ENCODE assay signal across 8 cellular contexts in the genomic region with DNA sequence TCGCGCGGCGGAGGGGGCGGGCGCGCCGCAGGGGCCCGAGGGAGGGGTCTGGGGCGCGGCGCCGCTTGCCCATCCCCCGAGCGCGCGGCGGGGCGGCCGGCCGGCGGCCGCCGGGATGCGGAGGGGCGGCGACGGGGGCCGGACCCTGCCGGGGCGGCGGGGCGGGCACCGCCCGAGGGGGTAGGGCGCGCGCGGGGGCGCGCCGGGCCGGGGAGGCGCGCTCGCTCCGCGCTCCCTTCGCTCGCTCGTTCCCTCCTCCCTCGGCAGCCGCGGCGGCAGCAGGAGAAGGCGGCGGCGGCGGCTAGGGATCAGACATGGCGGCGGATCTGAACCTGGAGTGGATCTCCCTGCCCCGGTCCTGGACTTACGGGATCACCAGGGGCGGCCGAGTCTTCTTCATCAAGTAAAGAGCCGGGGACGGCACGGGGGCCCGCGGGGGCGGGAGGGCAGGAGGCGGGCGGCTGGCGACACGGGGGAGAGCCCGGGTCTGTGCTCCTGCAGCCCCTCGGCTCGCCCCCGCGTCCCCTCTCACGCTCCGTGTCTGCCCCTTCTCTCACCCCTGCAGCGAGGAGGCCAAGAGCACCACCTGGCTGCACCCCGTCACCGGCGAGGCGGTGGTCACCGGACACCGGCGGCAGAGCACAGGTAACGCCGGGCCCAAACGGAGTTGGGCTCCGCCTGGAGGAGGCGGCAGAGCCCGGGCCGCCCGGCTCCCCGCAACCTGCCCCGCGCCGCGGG. TPM values are rescaled to one million over a fixed set of nuclear protein-coding genes. Genes with fewer than 3 reads are reported as not detected.
A peak's percentile ranks its signal among the peaks of the same experiment; 100 is the strongest.
DNase-seq lines count a peak whose midpoint lies in the region; ATAC-seq lines count a peak whose summit lies in the region.

A gene with protein sequence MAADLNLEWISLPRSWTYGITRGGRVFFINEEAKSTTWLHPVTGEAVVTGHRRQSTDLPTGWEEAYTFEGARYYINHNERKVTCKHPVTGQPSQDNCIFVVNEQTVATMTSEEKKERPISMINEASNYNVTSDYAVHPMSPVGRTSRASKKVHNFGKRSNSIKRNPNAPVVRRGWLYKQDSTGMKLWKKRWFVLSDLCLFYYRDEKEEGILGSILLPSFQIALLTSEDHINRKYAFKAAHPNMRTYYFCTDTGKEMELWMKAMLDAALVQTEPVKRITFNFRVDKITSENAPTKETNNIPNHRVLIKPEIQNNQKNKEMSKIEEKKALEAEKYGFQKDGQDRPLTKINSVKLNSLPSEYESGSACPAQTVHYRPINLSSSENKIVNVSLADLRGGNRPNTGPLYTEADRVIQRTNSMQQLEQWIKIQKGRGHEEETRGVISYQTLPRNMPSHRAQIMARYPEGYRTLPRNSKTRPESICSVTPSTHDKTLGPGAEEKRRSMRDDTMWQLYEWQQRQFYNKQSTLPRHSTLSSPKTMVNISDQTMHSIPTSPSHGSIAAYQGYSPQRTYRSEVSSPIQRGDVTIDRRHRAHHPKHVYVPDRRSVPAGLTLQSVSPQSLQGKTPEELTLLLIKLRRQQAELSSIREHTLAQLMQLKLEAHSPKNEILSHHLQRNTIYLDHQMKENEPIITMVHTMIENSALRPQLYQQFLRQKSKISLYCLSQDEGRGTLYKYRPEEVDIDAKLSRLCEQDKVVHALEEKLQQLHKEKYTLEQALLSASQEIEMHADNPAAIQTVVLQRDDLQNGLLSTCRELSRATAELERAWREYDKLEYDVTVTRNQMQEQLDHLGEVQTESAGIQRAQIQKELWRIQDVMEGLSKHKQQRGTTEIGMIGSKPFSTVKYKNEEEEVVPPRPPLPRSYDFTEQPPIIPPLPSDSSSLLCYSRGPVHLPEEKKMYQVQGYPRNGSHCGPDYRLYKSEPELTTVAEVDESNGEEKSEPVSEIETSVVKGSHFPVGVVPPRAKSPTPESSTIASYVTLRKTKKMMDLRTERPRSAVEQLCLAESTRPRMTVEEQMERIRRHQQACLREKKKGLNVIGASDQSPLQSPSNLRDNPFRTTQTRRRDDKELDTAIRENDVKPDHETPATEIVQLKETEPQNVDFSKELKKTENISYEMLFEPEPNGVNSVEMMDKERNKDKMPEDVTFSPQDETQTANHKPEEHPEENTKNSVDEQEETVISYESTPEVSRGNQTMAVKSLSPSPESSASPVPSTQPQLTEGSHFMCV (plus strand): TSS at position 248 of the 738 bp plus-strand sequence. CDS start 67 bp downstream, at position 315.

- H3K4me3 ChIP-seq in CD4-positive, alpha-beta memory T cell (ENCODE audit: low read length in 2 of 2), result peak within 1 kb of the TSS; percentile 55 to 74
- peak within 1 kb of the TSS; percentile 95 for H3K4me3 ChIP-seq in GM23248

- H3K4me1 Mint-ChIP-seq in CD4-positive, alpha-beta memory T cell, result peaks cover 10 to 27% (median 19%) of the 10 kb centered on the region in 4 donors
- peaks cover 16% of the 10 kb centered on the region for H3K4me1 Mint-ChIP-seq in activated CD8-positive, alpha-beta T cell treated with anti-CD3 and anti-CD28 coated beads, Interleukin-2, amount 10 ng/mL, durations not matched to agents 7 days and 5 days (ENCODE audit: low read depth)

- peaks cover 0 to 16% (median 6%) of the 10 kb centered on the region in 8 donors for H3K9me3 Mint-ChIP-seq in CD4-positive, alpha-beta memory T cell
- peaks cover 10% of the 10 kb centered on the region for H3K9me3 Mint-ChIP-seq in activated CD8-positive, alpha-beta T cell treated with anti-CD3 and anti-CD28 coated beads, Interleukin-2, amount 10 ng/mL, durations not matched to agents 7 days and 5 days (ENCODE audit: insufficient read depth)

- peak within 1 kb of the TSS; percentile 91 for H2AFZ ChIP-seq in GM23248

- H3F3A ChIP-seq in GM23248 (ENCODE audit: insufficient read depth), result peaks cover 45% of the 10 kb centered on the region

- no peaks in the 10 kb centered on the region for H3K27me3 ChIP-seq in CD4-positive, alpha-beta memory T cell (ENCODE audit: insufficient read depth, low read length)
- no peaks in the 10 kb centered on the region for H3K27me3 ChIP-seq in GM23248 (replicated peaks; ENCODE audit: insufficient read depth)

- peak within 1 kb of the TSS; percentile 96 for H3K4me2 ChIP-seq in GM23248 (ENCODE audit: unreplicated experiment)

- in situ Hi-C loops in GM23248 (cut with MboI) (no loop called here), endometrial microvascular endothelial cells (cut with HindIII; ENCODE audit: inconsistent ontology term, low pct_unique_long_range_greater_than_20kb, low sequenced_read_pairs) (no loop called here)

- intact Hi-C loops in CD4-positive, alpha-beta memory T cell (cut with micrococcal nuclease), result loop anchor here (2.0 to 5.0 kb wide), 3 partner anchors 57 to 308 kb away; a partner anchor contains a TSS

- H3K9me3 ChIP-seq in CD4-positive, alpha-beta memory T cell (ENCODE audit: control insufficient read depth in 1 of 2, low read length in 2 of 2), result no peaks in the 10 kb centered on the region
- no peaks in the 10 kb centered on the region for H3K9me3 ChIP-seq in GM23248 (ENCODE audit: low read depth)

- H3K4me1 ChIP-seq in CD4-positive, alpha-beta memory T cell (ENCODE audit: insufficient read depth, low read length), result peaks cover 14% of the 10 kb centered on the region
- peaks cover 11% of the 10 kb centered on the region; the same call in 1 of the 2 replicates for H3K4me1 ChIP-seq in GM23248 (ENCODE audit: insufficient read depth)

- peak; percentile 29 to 53 (median 38) for DNase-seq in CD4-positive, alpha-beta memory T cell
- DNase-seq in GM23248, result peak; percentile 90
- peak; percentile 51 for DNase-seq in NCI-H226
- DNase-seq in activated CD8-positive, alpha-beta T cell treated with anti-CD3 and anti-CD28 coated beads, Interleukin-2, amount 10 ng/mL, durations not matched to agents 7 days and 5 days, result peak; percentile 48
- DNase-seq in medulla oblongata (ENCODE audit: extremely low spot score), result peak; percentile 60
- peak; percentile 12 to 28 for DNase-seq in stimulated activated CD8-positive, alpha-beta memory T cell treated with anti-CD3 and anti-CD28 coated beads, Interleukin-15, amount 100 ng/mL, for 48 hours (ENCODE audit: low read depth in 2 of 2)
- no peak for DNase-seq in amniotic stem cell (lab: John Stamatoyannopoulos, UW)

- no peaks in the 10 kb centered on the region for H3K36me3 ChIP-seq in CD4-positive, alpha-beta memory T cell (ENCODE audit: insufficient read depth, low read length)
- no peaks in the 10 kb centered on the region; the same call in 1 of the 2 replicates for H3K36me3 ChIP-seq in GM23248 (ENCODE audit: low read depth)

- H3K79me2 ChIP-seq in GM23248 (ENCODE audit: insufficient read depth), result peaks cover 33% of the 10 kb centered on the region

- H3K36me3 Mint-ChIP-seq in CD4-positive, alpha-beta memory T cell, result peaks cover 2 to 15% of the 10 kb centered on the region in 2 donors
- no peaks in the 10 kb centered on the region for H3K36me3 Mint-ChIP-seq in activated CD8-positive, alpha-beta T cell treated with anti-CD3 and anti-CD28 coated beads, Interleukin-2, amount 10 ng/mL, durations not matched to agents 7 days and 5 days (ENCODE audit: low read depth)

- POLR2A ChIA-PET in CD4-positive, alpha-beta memory T cell (lab: Charles Lee; ENCODE audit: partially characterized antibody), result interaction anchor here (1.5 kb wide), 1 partner anchor 144 kb away, joined by 7 read pairs; no protein-coding TSS in a partner anchor
- POLR2A ChIA-PET in activated CD8-positive, alpha-beta T cell treated with anti-CD3 and anti-CD28 coated beads, Interleukin-2, amount 10 ng/mL, durations not matched to agents 7 days and 5 days (lab: Charles Lee), result interaction anchor here (0.6 kb wide), 1 partner anchor 57 kb away, joined by 3 read pairs; no protein-coding TSS in a partner anchor

- H3K27ac ChIP-seq in CD4-positive, alpha-beta memory T cell (ENCODE audit: low read depth, low read length), result peak within 1 kb of the TSS; percentile 38
- peak within 1 kb of the TSS; percentile 70 for H3K27ac ChIP-seq in GM23248

- H3K4me3 Mint-ChIP-seq in CD4-positive, alpha-beta memory T cell, result peak within 1 kb of the TSS; percentile 86 to 93 (median 91)
- peak within 1 kb of the TSS; percentile 85 for H3K4me3 Mint-ChIP-seq in activated CD8-positive, alpha-beta T cell treated with anti-CD3 and anti-CD28 coated beads, Interleukin-2, amount 10 ng/mL, durations not matched to agents 7 days and 5 days

- peaks cover 0 to 7% of the 10 kb centered on the region in 2 donors for H3K27me3 Mint-ChIP-seq in CD4-positive, alpha-beta memory T cell
- peaks cover 34% of the 10 kb centered on the region for H3K27me3 Mint-ChIP-seq in activated CD8-positive, alpha-beta T cell treated with anti-CD3 and anti-CD28 coated beads, Interleukin-2, amount 10 ng/mL, durations not matched to agents 7 days and 5 days (ENCODE audit: low read depth)

- H3K27ac Mint-ChIP-seq in CD4-positive, alpha-beta memory T cell, result peak within 1 kb of the TSS; percentile 74 to 90 (median 88)
- no peak within 1 kb of the TSS for H3K27ac Mint-ChIP-seq in activated CD8-positive, alpha-beta T cell treated with anti-CD3 and anti-CD28 coated beads, Interleukin-2, amount 10 ng/mL, durations not matched to agents 7 days and 5 days

- H3K9ac ChIP-seq in GM23248, result peak within 1 kb of the TSS; percentile 77

- no peaks in the 10 kb centered on the region for H4K20me1 ChIP-seq in GM23248 (ENCODE audit: insufficient read depth)

- 0 to 1% methylated on average over 14 to 63 of the region's 103 CpGs for WGBS in GM23248 (ENCODE audit: low coverage in 1 of 2, low lambda C conversion rate in 2 of 2, missing lambda C conversion rate in 2 of 2), 2 experiments

- CTCF ChIA-PET in CD4-positive, alpha-beta memory T cell (lab: Charles Lee; ENCODE audit: partially characterized antibody), result interaction anchor here (0.7 to 2.4 kb wide), 2 partner anchors 52 to 57 kb away, joined by 3 to 7 read pairs; no protein-coding TSS in a partner anchor
- CTCF ChIA-PET in activated CD8-positive, alpha-beta T cell treated with anti-CD3 and anti-CD28 coated beads, Interleukin-2, amount 10 ng/mL, durations not matched to agents 7 days and 5 days (lab: Charles Lee), result no interaction called here

- ATAC-seq in activated CD8-positive, alpha-beta T cell treated with anti-CD3 and anti-CD28 coated beads, Interleukin-2, amount 10 ng/mL, durations not matched to agents 7 days and 5 days, result peak; percentile 77

- H3K9me2 ChIP-seq in GM23248 (ENCODE audit: insufficient read depth), result no peaks in the 10 kb centered on the region

RNA-seq across cellular contexts. Expression of the gene that starts here (rescaled TPM):
- 10 to 100 TPM; 15.6 to 15.9 TPM for total RNA-seq in CD4-positive, alpha-beta memory T cell
- polyA plus RNA-seq in CD4-positive, alpha-beta memory T cell, result 10 to 100 TPM in 1 of 2 donors, under 1 TPM in 1; 0.43 to 10.9 TPM
- total RNA-seq in GM23248 (2014; rRNA removed; shearing (Covaris generic)), result 12.1 and 12.4 TPM in 2 replicates
- polyA plus RNA-seq in GM23248 (2016; fragmentation: Nextera tagmentation; extraction: Ambion mirVana), result 9.1 and 10.0 TPM in 2 replicates
- total RNA-seq in activated CD8-positive, alpha-beta T cell treated with anti-CD3 and anti-CD28 coated beads, Interleukin-2, amount 10 ng/mL, durations not matched to agents 7 days and 5 days, result 1 to 10 TPM; 3.4 to 3.7 TPM
- total RNA-seq in endometrial microvascular endothelial cells (ENCODE audit: inconsistent ontology term), result 11.2 TPM
